In genomic region chr12:55479136-55479535, GRCh38 we compare ENCODE assay signal across 7 cellular contexts. TPM values are rescaled to one million over a fixed set of nuclear protein-coding genes. Genes with fewer than 3 reads are reported as not detected.
"Had no signal": no experiment of that assay in that cellular context is flagged by ENCODE, and none has a peak within 500 bp of the region (broad histone marks: within the 10 kb centered on the region; RNA-seq: fewer than 3 reads in every experiment).

No MANE protein-coding gene starts in this region.

RNA-seq across cellular contexts. Expression of gene OR6C70, which starts 9.2 kb away (rescaled TPM):
- total RNA-seq: GM23248, GM23338, H1, H4, H7, H9, HFFc6 had no signal
- polyA plus RNA-seq: GM23248, GM23338, H1 had no signal

RNA-seq across cellular contexts. Expression of gene OR6C68, which starts 13.0 kb away (rescaled TPM):
- total RNA-seq: GM23248, GM23338, H1, H4, H7, H9, HFFc6 had no signal
- polyA plus RNA-seq: GM23248, GM23338, H1 had no signal

RNA-seq across cellular contexts. Expression of gene OR6C2, which starts 35.3 kb away (rescaled TPM):
- total RNA-seq: GM23248, GM23338, H1, H4, H7, H9, HFFc6 had no signal
- polyA plus RNA-seq: GM23248, GM23338, H1 had no signal

RNA-seq across cellular contexts. Expression of gene OR6C76, which starts 53.1 kb away (rescaled TPM):
- total RNA-seq: GM23248, GM23338, H1, H4, H7, H9, HFFc6 had no signal
- polyA plus RNA-seq: GM23248, GM23338, H1 had no signal
